Comparison of ENCODE assay signal across 1 cellular context in genomic region chr5:118987988-118988945, GRCh38.
TF ChIP-seq lines count a peak whose summit lies in the region.

DTWD2 (minus strand) TSS chr5:118988547; CDS start chr5:118988511, 36 bp downstream.

TF ChIP-seq in HepG2, 621 proteins besides CTCF, POLR2A, EP300 and RAD21 (continued from another document and continues in another):
- TF ChIP-seq MXD1 (CRISPR knock-in tag; IDR thresholded peaks at IDR 0.05) (peak; percentile 71; the same call in 1 of the 2 replicates), CREBL2 (CRISPR knock-in tag; IDR thresholded peaks at IDR 0.05; ENCODE audit: borderline replicate concordance) (peak; percentile 56; the same call in 1 of the 2 replicates), HNRNPL (IDR thresholded peaks at IDR 0.05; ENCODE audit: low read depth, low read length) (0 out of 2 replicates have a peak, but pooled peaks have one; percentile 45), ZNF703 (CRISPR knock-in tag; IDR thresholded peaks at IDR 0.05; ENCODE audit: borderline replicate concordance) (peak; percentile 68; the same call in 1 of the 2 replicates), ZGPAT (CRISPR knock-in tag; IDR thresholded peaks at IDR 0.05) (peak; percentile 85), ZNF331 (CRISPR knock-in tag; IDR thresholded peaks at IDR 0.05) (no peak; the same call in none of the 2 replicates), JARID2 (CRISPR knock-in tag; IDR thresholded peaks at IDR 0.05; ENCODE audit: insufficient replicate concordance) (no peak), SRSF4 (IDR thresholded peaks at IDR 0.05; ENCODE audit: low read depth, low read length, poor library complexity, severe bottlenecking) (no peak), ZNF614 (CRISPR knock-in tag; IDR thresholded peaks at IDR 0.05; ENCODE audit: borderline replicate concordance) (peak; percentile 59; the same call in 1 of the 2 replicates), ATF2 (CRISPR knock-in tag; IDR thresholded peaks at IDR 0.05) (no peak), KDM4B (CRISPR knock-in tag; IDR thresholded peaks at IDR 0.05) (peak; percentile 33; the same call in 1 of the 2 replicates), ZNF124 (CRISPR knock-in tag; IDR thresholded peaks at IDR 0.05) (no peak; the same call in 1 of the 2 replicates), ZBTB42 (CRISPR knock-in tag; IDR thresholded peaks at IDR 0.05) (no peak), CBX1 (IDR thresholded peaks at IDR 0.05; ENCODE audit: low read depth) (peak; percentile 81), HNF4A (CRISPR knock-in tag; IDR thresholded peaks at IDR 0.05) (no peak), SRSF1 (optimal IDR thresholded peaks at IDR 0.05; ENCODE audit: low read depth, low read length) (no peak), ZNF567 (CRISPR knock-in tag; IDR thresholded peaks at IDR 0.05; ENCODE audit: borderline replicate concordance) (peak; percentile 73; the same call in 1 of the 2 replicates), ZNF232 (CRISPR knock-in tag; IDR thresholded peaks at IDR 0.05; ENCODE audit: borderline replicate concordance) (no peak), BRCA1 (CRISPR knock-in tag; IDR thresholded peaks at IDR 0.05) (peak; percentile 96), ZNF724P (CRISPR knock-in tag; IDR thresholded peaks at IDR 0.05; ENCODE audit: borderline replicate concordance) (peak; percentile 81; the same call in 1 of the 2 replicates), TFAP4 (IDR thresholded peaks at IDR 0.05; ENCODE audit: borderline replicate concordance, low read depth) (peak; percentile 57; the same call in 1 of the 2 replicates), KLF16 (CRISPR knock-in tag; IDR thresholded peaks at IDR 0.05) (peak in 1 of 2 experiments; percentile 94; a peak in 2 of 4 replicates), ZNF652 (CRISPR knock-in tag; IDR thresholded peaks at IDR 0.05; ENCODE audit: borderline replicate concordance, low read depth) (no peak), ZSCAN21 (CRISPR knock-in tag; IDR thresholded peaks at IDR 0.05; ENCODE audit: borderline replicate concordance) (peak; percentile 86), ZNF841 (CRISPR knock-in tag; IDR thresholded peaks at IDR 0.05; ENCODE audit: borderline replicate concordance) (0 out of 2 replicates have a peak, but pooled peaks have one; percentile 11), ZNF709 (CRISPR knock-in tag; IDR thresholded peaks at IDR 0.05) (peak; percentile 54; the same call in 1 of the 2 replicates), HMG20B (CRISPR knock-in tag; conservative IDR thresholded peaks at IDR 0.05) (no peak), SMAD1 (CRISPR knock-in tag; IDR thresholded peaks at IDR 0.05; ENCODE audit: borderline replicate concordance, low read depth) (peak; percentile 78; the same call in 1 of the 2 replicates), ZNF549 (CRISPR knock-in tag; IDR thresholded peaks at IDR 0.05) (no peak), SYNCRIP (IDR thresholded peaks at IDR 0.05; ENCODE audit: insufficient read depth, low read depth, low read length) (no peak), ZNF530 (CRISPR knock-in tag; IDR thresholded peaks at IDR 0.05; ENCODE audit: low read depth) (no peak), ZFP91 (CRISPR knock-in tag; IDR thresholded peaks at IDR 0.05; ENCODE audit: borderline replicate concordance) (peak; percentile 93), ZBTB44 (CRISPR knock-in tag; IDR thresholded peaks at IDR 0.05) (0 out of 2 replicates have a peak, but pooled peaks have one; percentile 49), NFRKB (IDR thresholded peaks at IDR 0.05) (no peak), SRF (IDR thresholded peaks at IDR 0.05; ENCODE audit: low read depth, low read length) (no peak), ZNF75D (CRISPR knock-in tag; IDR thresholded peaks at IDR 0.05; ENCODE audit: borderline replicate concordance) (no peak), KDM2A (CRISPR knock-in tag; IDR thresholded peaks at IDR 0.05; ENCODE audit: borderline replicate concordance, low read depth) (peak; percentile 96), ZNF263 (CRISPR knock-in tag; IDR thresholded peaks at IDR 0.05) (no peak; the same call in 1 of the 2 replicates), SAFB2 (CRISPR knock-in tag; IDR thresholded peaks at IDR 0.05; ENCODE audit: borderline replicate concordance, low read depth) (peak; percentile 84; the same call in 1 of the 2 replicates), RBAK (CRISPR knock-in tag; IDR thresholded peaks at IDR 0.05) (no peak), ZNF207 (IDR thresholded peaks at IDR 0.05; ENCODE audit: borderline replicate concordance) (no peak), ZNF780A (CRISPR knock-in tag; IDR thresholded peaks at IDR 0.05) (no peak), MAZ (IDR thresholded peaks at IDR 0.05; ENCODE audit: borderline replicate concordance, low read depth, low read length) (peak; percentile 59; the same call in 1 of the 2 replicates), MAZ (CRISPR knock-in tag; IDR thresholded peaks at IDR 0.05; ENCODE audit: low read depth) (peak; percentile 84), ZNF317 (CRISPR knock-in tag; IDR thresholded peaks at IDR 0.05) (no peak)
- TF ChIP-seq, protein P1, sequence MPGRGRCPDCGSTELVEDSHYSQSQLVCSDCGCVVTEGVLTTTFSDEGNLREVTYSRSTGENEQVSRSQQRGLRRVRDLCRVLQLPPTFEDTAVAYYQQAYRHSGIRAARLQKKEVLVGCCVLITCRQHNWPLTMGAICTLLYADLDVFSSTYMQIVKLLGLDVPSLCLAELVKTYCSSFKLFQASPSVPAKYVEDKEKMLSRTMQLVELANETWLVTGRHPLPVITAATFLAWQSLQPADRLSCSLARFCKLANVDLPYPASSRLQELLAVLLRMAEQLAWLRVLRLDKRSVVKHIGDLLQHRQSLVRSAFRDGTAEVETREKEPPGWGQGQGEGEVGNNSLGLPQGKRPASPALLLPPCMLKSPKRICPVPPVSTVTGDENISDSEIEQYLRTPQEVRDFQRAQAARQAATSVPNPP (CRISPR knock-in tag; IDR thresholded peaks at IDR 0.05): peak; percentile 98
- TF ChIP-seq, protein P2, sequence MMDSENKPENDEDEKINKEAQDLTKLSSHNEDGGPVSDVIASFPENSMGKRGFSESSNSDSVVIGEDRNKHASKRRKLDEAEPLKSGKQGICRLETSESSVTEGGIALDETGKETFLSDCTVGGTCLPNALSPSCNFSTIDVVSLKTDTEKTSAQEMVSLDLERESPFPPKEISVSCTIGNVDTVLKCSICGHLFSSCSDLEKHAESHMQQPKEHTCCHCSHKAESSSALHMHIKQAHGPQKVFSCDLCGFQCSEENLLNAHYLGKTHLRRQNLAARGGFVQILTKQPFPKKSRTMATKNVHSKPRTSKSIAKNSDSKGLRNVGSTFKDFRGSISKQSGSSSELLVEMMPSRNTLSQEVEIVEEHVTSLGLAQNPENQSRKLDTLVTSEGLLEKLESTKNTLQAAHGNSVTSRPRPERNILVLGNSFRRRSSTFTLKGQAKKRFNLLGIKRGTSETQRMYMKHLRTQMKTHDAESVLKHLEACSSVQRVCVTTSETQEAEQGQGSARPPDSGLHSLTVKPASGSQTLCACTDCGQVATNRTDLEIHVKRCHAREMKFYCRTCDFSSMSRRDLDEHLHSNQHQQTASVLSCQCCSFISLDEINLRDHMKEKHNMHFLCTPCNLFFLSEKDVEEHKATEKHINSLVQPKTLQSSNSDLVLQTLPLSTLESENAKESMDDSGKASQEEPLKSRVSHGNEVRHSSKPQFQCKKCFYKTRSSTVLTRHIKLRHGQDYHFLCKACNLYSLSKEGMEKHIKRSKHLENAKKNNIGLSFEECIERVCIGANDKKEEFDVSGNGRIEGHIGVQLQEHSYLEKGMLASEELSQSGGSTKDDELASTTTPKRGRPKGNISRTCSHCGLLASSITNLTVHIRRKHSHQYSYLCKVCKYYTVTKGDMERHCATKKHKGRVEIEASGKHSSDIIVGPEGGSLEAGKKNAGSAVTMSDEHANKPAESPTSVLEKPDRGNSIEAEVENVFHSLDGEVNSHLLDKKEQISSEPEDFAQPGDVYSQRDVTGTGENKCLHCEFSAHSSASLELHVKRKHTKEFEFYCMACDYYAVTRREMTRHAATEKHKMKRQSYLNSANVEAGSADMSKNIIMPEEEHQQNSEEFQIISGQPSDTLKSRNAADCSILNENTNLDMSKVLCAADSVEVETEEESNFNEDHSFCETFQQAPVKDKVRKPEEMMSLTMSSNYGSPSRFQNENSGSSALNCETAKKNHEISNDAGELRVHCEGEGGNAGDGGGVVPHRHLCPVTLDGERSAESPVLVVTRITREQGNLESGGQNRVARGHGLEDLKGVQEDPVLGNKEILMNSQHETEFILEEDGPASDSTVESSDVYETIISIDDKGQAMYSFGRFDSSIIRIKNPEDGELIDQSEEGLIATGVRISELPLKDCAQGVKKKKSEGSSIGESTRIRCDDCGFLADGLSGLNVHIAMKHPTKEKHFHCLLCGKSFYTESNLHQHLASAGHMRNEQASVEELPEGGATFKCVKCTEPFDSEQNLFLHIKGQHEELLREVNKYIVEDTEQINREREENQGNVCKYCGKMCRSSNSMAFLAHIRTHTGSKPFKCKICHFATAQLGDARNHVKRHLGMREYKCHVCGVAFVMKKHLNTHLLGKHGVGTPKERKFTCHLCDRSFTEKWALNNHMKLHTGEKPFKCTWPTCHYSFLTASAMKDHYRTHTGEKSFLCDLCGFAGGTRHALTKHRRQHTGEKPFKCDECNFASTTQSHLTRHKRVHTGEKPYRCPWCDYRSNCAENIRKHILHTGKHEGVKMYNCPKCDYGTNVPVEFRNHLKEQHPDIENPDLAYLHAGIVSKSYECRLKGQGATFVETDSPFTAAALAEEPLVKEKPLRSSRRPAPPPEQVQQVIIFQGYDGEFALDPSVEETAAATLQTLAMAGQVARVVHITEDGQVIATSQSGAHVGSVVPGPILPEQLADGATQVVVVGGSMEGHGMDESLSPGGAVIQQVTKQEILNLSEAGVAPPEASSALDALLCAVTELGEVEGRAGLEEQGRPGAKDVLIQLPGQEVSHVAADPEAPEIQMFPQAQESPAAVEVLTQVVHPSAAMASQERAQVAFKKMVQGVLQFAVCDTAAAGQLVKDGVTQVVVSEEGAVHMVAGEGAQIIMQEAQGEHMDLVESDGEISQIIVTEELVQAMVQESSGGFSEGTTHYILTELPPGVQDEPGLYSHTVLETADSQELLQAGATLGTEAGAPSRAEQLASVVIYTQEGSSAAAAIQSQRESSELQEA (CRISPR knock-in tag; IDR thresholded peaks at IDR 0.05; ENCODE audit: not compliant biosample characterization): peak; percentile 51
- TF ChIP-seq, protein P3, sequence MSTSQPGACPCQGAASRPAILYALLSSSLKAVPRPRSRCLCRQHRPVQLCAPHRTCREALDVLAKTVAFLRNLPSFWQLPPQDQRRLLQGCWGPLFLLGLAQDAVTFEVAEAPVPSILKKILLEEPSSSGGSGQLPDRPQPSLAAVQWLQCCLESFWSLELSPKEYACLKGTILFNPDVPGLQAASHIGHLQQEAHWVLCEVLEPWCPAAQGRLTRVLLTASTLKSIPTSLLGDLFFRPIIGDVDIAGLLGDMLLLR (CRISPR knock-in tag; IDR thresholded peaks at IDR 0.05): peak; percentile 53; the same call in 1 of the 2 replicates
